Comparison of ENCODE assay signal across 33 cellular contexts in genomic region chrX:117301086-117301485, GRCh38.
DNase-seq lines count a peak whose midpoint lies in the region; ATAC-seq, FAIRE-seq and TF ChIP-seq lines count a peak whose summit lies in the region.
"Had no signal": no experiment of that assay in that cellular context is flagged by ENCODE, and none has a peak within 500 bp of the region (broad histone marks: within the 10 kb centered on the region; RNA-seq: fewer than 3 reads in every experiment).

No MANE protein-coding gene starts in this region.

- CTCF ChIA-PET in HEK293 (lab: Yijun Ruan, JAX), result no interaction called here

- peak; percentile 23 for FAIRE-seq in kidney (lab: Jason Lieb, UNC)
- FAIRE-seq: A204.1, A549, D721Med had no signal

- POLR2A ChIA-PET in HEK293 (lab: Yijun Ruan, JAX), result no interaction called here

- H3K27ac ChIP-seq in HEK293 (ENCODE audit: extremely low read depth, low read depth, low read length), result no peak overlapping the region
- H3K27ac ChIP-seq in kidney (ENCODE audit: low read depth in 2 of 2, low read length in 2 of 2), result no peak overlapping the region
- H3K27ac ChIP-seq in osteoblast (ENCODE audit: low read depth, low read length), result no peak overlapping the region
- H3K27ac ChIP-seq: 22Rv1; A549; BLaER1; BLaER1 treated with 17β-estradiol and CSF1 and Interleukin-3, amounts not matched to agents 10 nM and 100 nM; C4-2B had no signal

- no peaks in the 10 kb centered on the region for H4K20me1 ChIP-seq in osteoblast (ENCODE audit: insufficient read depth, low read length)
- H4K20me1 ChIP-seq: BLaER1; BLaER1 treated with 17β-estradiol and CSF1 and Interleukin-3, amounts not matched to agents 10 nM and 100 nM had no signal

- ATAC-seq in HG02642 (IDR thresholded peaks at IDR 0.05; ENCODE audit: poor library complexity, unreplicated experiment), result no peak
- no peak for ATAC-seq in HG02623 (IDR thresholded peaks at IDR 0.05; ENCODE audit: unreplicated experiment)
- ATAC-seq: A549; CD8-positive, alpha-beta T cell had no signal

- H3K36me3 ChIP-seq in HEK293 (ENCODE audit: control insufficient read depth in 2 of 2, insufficient read depth in 1 of 2, low read length in 2 of 2) (no peaks in the 10 kb centered on the region), kidney (ENCODE audit: control insufficient read depth in 1 of 2, insufficient read depth in 2 of 2, low read length in 2 of 2) (no peaks in the 10 kb centered on the region), osteoblast (ENCODE audit: insufficient read depth, low read length) (no peaks in the 10 kb centered on the region)
- H3K36me3 ChIP-seq: BE2C; BLaER1; BLaER1 treated with 17β-estradiol and CSF1 and Interleukin-3, amounts not matched to agents 10 nM and 100 nM had no signal

- H3K9ac ChIP-seq in kidney (ENCODE audit: low read length in 2 of 2), result no peak overlapping the region
- H3K9ac ChIP-seq: BLaER1; BLaER1 treated with 17β-estradiol and CSF1 and Interleukin-3, amounts not matched to agents 10 nM and 100 nM had no signal

- H3K9me3 ChIP-seq in HEK293 (ENCODE audit: control insufficient read depth, insufficient read depth, low read depth, low read length) (no peaks in the 10 kb centered on the region), kidney (ENCODE audit: control insufficient read depth in 1 of 2, low read length in 2 of 2) (no peaks in the 10 kb centered on the region), osteoblast (ENCODE audit: low read depth, low read length) (peaks cover 2% of the 10 kb centered on the region)
- H3K9me3 ChIP-seq: A549; BE2C; BLaER1; BLaER1 treated with 17β-estradiol and CSF1 and Interleukin-3, amounts not matched to agents 10 nM and 100 nM; Caco-2 had no signal

- H3K27me3 ChIP-seq in osteoblast (ENCODE audit: insufficient read depth, low read length), result no peaks in the 10 kb centered on the region
- H3K27me3 ChIP-seq: BE2C; BLaER1; BLaER1 treated with 17β-estradiol and CSF1 and Interleukin-3, amounts not matched to agents 10 nM and 100 nM had no signal

- DNase-seq in kidney (no peak), osteoblast (ENCODE audit: insufficient read length, low spot score, missing footprints) (peak; percentile 58), SW 1271 (lab: John Stamatoyannopoulos, UW) (no peak)
- DNase-seq: 8988T; ACHN; AML-193; BE2C; C1 segment of cervical spinal cord; Caco-2; Calu3; CD4-positive, alpha-beta memory T cell; CD4-positive, alpha-beta T cell; CD4-positive, CD25-positive, alpha-beta regulatory T cell; CD8-positive, alpha-beta memory T cell; CD8-positive, alpha-beta T cell; COR-L47; DMS 273 treated with DMSO at 0.1 percent for 48 hours; DMS153; DMS53; DMS79; DMS79 treated with DMSO at 0.1 percent for 48 hours; DND-41; EL had no signal

- no peak overlapping the region for H3K4me3 ChIP-seq in HEK293 (ENCODE audit: low read depth, low read length)
- no peak overlapping the region for H3K4me3 ChIP-seq in kidney (ENCODE audit: low read length in 2 of 2)
- no peak overlapping the region for H3K4me3 ChIP-seq in osteoblast (ENCODE audit: insufficient read depth, low read length)
- H3K4me3 ChIP-seq: A549; BLaER1; BLaER1 treated with 17β-estradiol and CSF1 and Interleukin-3, amounts not matched to agents 10 nM and 100 nM had no signal

- no peak overlapping the region for H2AFZ ChIP-seq in osteoblast (ENCODE audit: low read length)

- TF ChIP-seq CTCF in HEK293 (tag by site-specific recombination; IDR thresholded peaks at IDR 0.05) (no peak), kidney (IDR thresholded peaks at IDR 0.05; ENCODE audit: borderline replicate concordance, extremely low read depth, insufficient read depth) (no peak), osteoblast (IDR thresholded peaks at IDR 0.05; ENCODE audit: extremely low read depth, low read depth, low read length) (no peak)

- intact Hi-C loops in kidney (cut with DNase I), result no loop called here

- no peak overlapping the region for H3K4me2 ChIP-seq in osteoblast (ENCODE audit: insufficient read depth, low read length)
- H3K4me2 ChIP-seq: A549; BLaER1; BLaER1 treated with 17β-estradiol and CSF1 and Interleukin-3, amounts not matched to agents 10 nM and 100 nM had no signal

- H3K79me2 ChIP-seq in osteoblast (ENCODE audit: insufficient read depth, low read length), result no peaks in the 10 kb centered on the region

- H3K4me1 ChIP-seq in HEK293 (ENCODE audit: control insufficient read depth, insufficient read depth, low read length), result no peaks in the 10 kb centered on the region
- H3K4me1 ChIP-seq in kidney (ENCODE audit: control insufficient read depth in 1 of 2, insufficient read depth in 1 of 2, low read depth in 1 of 2, low read length in 2 of 2), result no peaks in the 10 kb centered on the region
- no peaks in the 10 kb centered on the region for H3K4me1 ChIP-seq in osteoblast (ENCODE audit: insufficient read depth, low read length)
- H3K4me1 ChIP-seq: A549; BE2C; BLaER1; BLaER1 treated with 17β-estradiol and CSF1 and Interleukin-3, amounts not matched to agents 10 nM and 100 nM; Caco-2 had no signal

TF ChIP-seq in HEK293, 187 proteins besides CTCF, POLR2A, EP300 and RAD21:
- TF ChIP-seq ZNF664 (tag by site-specific recombination; IDR thresholded peaks at IDR 0.05) (no peak), ZNF433 (tag by site-specific recombination; IDR thresholded peaks at IDR 0.05; ENCODE audit: low read depth) (peak; percentile 77)
